Comparison of ENCODE assay signal across 23 cellular contexts in genomic region chr12:61546296-61546695, GRCh38.
DNase-seq lines count a peak whose midpoint lies in the region; ATAC-seq and TF ChIP-seq lines count a peak whose summit lies in the region.
"Had no signal": no experiment of that assay in that cellular context is flagged by ENCODE, and none has a peak within 500 bp of the region (broad histone marks: within the 10 kb centered on the region; RNA-seq: fewer than 3 reads in every experiment).

No MANE protein-coding gene starts in this region.

- no peaks in the 10 kb centered on the region for H3K4me1 ChIP-seq in OCI-LY1 (ENCODE audit: insufficient read depth, low read length, severe bottlenecking)
- H3K4me1 ChIP-seq in endodermal cell (ENCODE audit: control insufficient read depth, insufficient read depth, low read length) = no peaks in the 10 kb centered on the region
- H3K4me1 ChIP-seq: esophagus squamous epithelium, sigmoid colon, upper lobe of left lung had no signal

- no peaks in the 10 kb centered on the region for H3K79me2 ChIP-seq in OCI-LY1 (ENCODE audit: insufficient read depth, low read length)

- H3K36me3 Mint-ChIP-seq in endodermal cell (ENCODE audit: low read depth) = no peaks in the 10 kb centered on the region
- H3K36me3 Mint-ChIP-seq: activated CD8-positive, alpha-beta memory T cell treated with anti-CD3 and anti-CD28 coated beads, Interleukin-2, amount 10 ng/mL, durations not matched to agents 7 days and 5 days; naive B cell had no signal

- no peaks in the 10 kb centered on the region for H3F3A ChIP-seq in OCI-LY1 (ENCODE audit: insufficient read depth, low read length)

- H3K27ac ChIP-seq in 22Rv1 (no peak overlapping the region), OCI-LY1 (ENCODE audit: low read depth, low read length, poor library complexity, severe bottlenecking) (no peak overlapping the region), endodermal cell (ENCODE audit: low read depth, low read length) (no peak overlapping the region)
- H3K27ac ChIP-seq: esophagus squamous epithelium, GM23248, ovary, sigmoid colon, upper lobe of left lung had no signal

- 97% methylated on average over 4 to 6 of the region's 6 CpGs for WGBS in endodermal cell (ENCODE audit: insufficient coverage in 1 of 2, insufficient read length in 1 of 2), 2 experiments

- H3K9me2 ChIP-seq in OCI-LY1 (ENCODE audit: low read depth, low read length) = no peaks in the 10 kb centered on the region
- H3K9me2 ChIP-seq: SK-N-SH had no signal

- no peaks in the 10 kb centered on the region for H3K27me3 Mint-ChIP-seq in endodermal cell (ENCODE audit: insufficient read depth)
- H3K27me3 Mint-ChIP-seq: activated CD8-positive, alpha-beta memory T cell treated with anti-CD3 and anti-CD28 coated beads, Interleukin-2, amount 10 ng/mL, durations not matched to agents 7 days and 5 days; central memory CD8-positive, alpha-beta T cell; naive B cell; stimulated activated naive CD8-positive, alpha-beta T cell treated with anti-CD3 and anti-CD28 coated beads, Interleukin-15, Interleukin-2, amounts not matched to agents 100 ng/mL and 50 ng/mL, for 24 hours had no signal

- H3K4me3 ChIP-seq in OCI-LY1 (ENCODE audit: low read depth, low read length, poor library complexity, severe bottlenecking) (no peak overlapping the region), endodermal cell (ENCODE audit: low read length) (no peak overlapping the region)
- H3K4me3 ChIP-seq: esophagus squamous epithelium, GM23248, ovary, sigmoid colon, upper lobe of left lung had no signal

- H2AFZ ChIP-seq in OCI-LY1 (ENCODE audit: low read length) = no peak overlapping the region
- H2AFZ ChIP-seq: GM23248 had no signal

- H3K9me3 ChIP-seq in OCI-LY1 (ENCODE audit: low read length) = no peaks in the 10 kb centered on the region
- no peaks in the 10 kb centered on the region for H3K9me3 ChIP-seq in endodermal cell (ENCODE audit: control insufficient read depth, low read length)
- H3K9me3 ChIP-seq: esophagus squamous epithelium, ovary, sigmoid colon, SK-N-SH, upper lobe of left lung had no signal

- TF ChIP-seq CTCF in 22Rv1 (IDR thresholded peaks at IDR 0.05) (peak; percentile 78), OCI-LY1 (IDR thresholded peaks at IDR 0.05; ENCODE audit: low read length) (peak; percentile 14; the same call in 1 of the 2 replicates), endodermal cell (conservative IDR thresholded peaks at IDR 0.05) (peak; percentile 65)

- H3K36me3 ChIP-seq in OCI-LY1 (ENCODE audit: insufficient read depth, low read length) (no peaks in the 10 kb centered on the region), endodermal cell (ENCODE audit: control insufficient read depth, insufficient read depth, low read length) (no peaks in the 10 kb centered on the region)
- H3K36me3 ChIP-seq: esophagus squamous epithelium, ovary, sigmoid colon, upper lobe of left lung had no signal

- H3K9ac ChIP-seq in OCI-LY1 (ENCODE audit: low read length) = no peak overlapping the region
- H3K9ac ChIP-seq in endodermal cell (ENCODE audit: extremely low read depth, low read length, poor library complexity, severe bottlenecking) = no peak overlapping the region
- H3K9ac ChIP-seq: GM23248, SK-N-SH had no signal

- ATAC-seq in HG03520 (IDR thresholded peaks at IDR 0.05; ENCODE audit: unreplicated experiment) = no peak
- ATAC-seq: activated CD8-positive, alpha-beta memory T cell treated with anti-CD3 and anti-CD28 coated beads, Interleukin-2, amount 10 ng/mL, durations not matched to agents 7 days and 5 days had no signal

- H3K4me1 Mint-ChIP-seq in endodermal cell = peaks cover 3% of the 10 kb centered on the region
- H3K4me1 Mint-ChIP-seq: activated CD8-positive, alpha-beta memory T cell treated with anti-CD3 and anti-CD28 coated beads, Interleukin-2, amount 10 ng/mL, durations not matched to agents 7 days and 5 days; central memory CD8-positive, alpha-beta T cell; naive B cell had no signal

- H3K27ac Mint-ChIP-seq in endodermal cell = no peak overlapping the region
- H3K27ac Mint-ChIP-seq: activated CD8-positive, alpha-beta memory T cell treated with anti-CD3 and anti-CD28 coated beads, Interleukin-2, amount 10 ng/mL, durations not matched to agents 7 days and 5 days; naive B cell; stimulated activated naive CD8-positive, alpha-beta T cell treated with anti-CD3 and anti-CD28 coated beads, Interleukin-15, Interleukin-2, amounts not matched to agents 100 ng/mL and 50 ng/mL, for 24 hours had no signal

- H3K4me3 Mint-ChIP-seq in endodermal cell = no peak overlapping the region
- H3K4me3 Mint-ChIP-seq: activated CD8-positive, alpha-beta memory T cell treated with anti-CD3 and anti-CD28 coated beads, Interleukin-2, amount 10 ng/mL, durations not matched to agents 7 days and 5 days; central memory CD8-positive, alpha-beta T cell; naive B cell; stimulated activated naive CD8-positive, alpha-beta T cell treated with anti-CD3 and anti-CD28 coated beads, Interleukin-15, Interleukin-2, amounts not matched to agents 100 ng/mL and 50 ng/mL, for 24 hours had no signal

- H4K20me1 ChIP-seq in OCI-LY1 (ENCODE audit: insufficient read depth, low read length) = no peaks in the 10 kb centered on the region

- H3K4me2 ChIP-seq in OCI-LY1 (ENCODE audit: low read length) = no peak overlapping the region
- H3K4me2 ChIP-seq: SK-N-SH had no signal

- peak; percentile 32 for DNase-seq in HPDE6-E6E7 (ENCODE audit: extremely low spot score)
- peak; percentile 56 for DNase-seq in endodermal cell
- no peak for DNase-seq in activated CD8-positive, alpha-beta memory T cell treated with anti-CD3 and anti-CD28 coated beads for 24 hours
- no peak for DNase-seq in NCI-H226
- no peak for DNase-seq in hypothalamus (lab: John Stamatoyannopoulos, UW)
- DNase-seq: activated CD8-positive, alpha-beta memory T cell treated with anti-CD3 and anti-CD28 coated beads, Interleukin-2, amount 10 ng/mL, durations not matched to agents 7 days and 5 days; DND-41; esophagus squamous epithelium; glutamatergic neuron; GM23248; naive B cell; NCI-H2171; OCI-M1; ovary; sigmoid colon; SK-N-SH; T1000; upper lobe of left lung had no signal

- no peaks in the 10 kb centered on the region for H3K27me3 ChIP-seq in OCI-LY1 (ENCODE audit: insufficient read depth, low read length)
- H3K27me3 ChIP-seq in endodermal cell (ENCODE audit: control insufficient read depth, insufficient read depth, low read length, poor library complexity, severe bottlenecking) = no peaks in the 10 kb centered on the region
- H3K27me3 ChIP-seq: esophagus squamous epithelium, ovary, sigmoid colon, upper lobe of left lung had no signal

- peaks cover 2% of the 10 kb centered on the region for H3K9me3 Mint-ChIP-seq in endodermal cell
- H3K9me3 Mint-ChIP-seq: stimulated activated naive CD8-positive, alpha-beta T cell treated with anti-CD3 and anti-CD28 coated beads, Interleukin-15, Interleukin-2, amounts not matched to agents 100 ng/mL and 50 ng/mL, for 24 hours had no signal

Comparison
In these comparisons a context has a peak if more than half of its experiments do, and no peak if none do; other contexts are left out.
1. CTCF ChIP-seq: peak in every context shown above with its lines; median percentile 78 in 22Rv1; 65 in endodermal cell; 14 in OCI-LY1.
2. DNase-seq: peak in HPDE6-E6E7 (single experiment) and endodermal cell (single experiment); none in activated CD8-positive, alpha-beta memory T cell treated with anti-CD3 and anti-CD28 coated beads for 24 hours (single experiment), NCI-H226 (single experiment) and hypothalamus (0 of 51).